ENCODE assay signal across 8 cellular contexts in the genomic region with DNA sequence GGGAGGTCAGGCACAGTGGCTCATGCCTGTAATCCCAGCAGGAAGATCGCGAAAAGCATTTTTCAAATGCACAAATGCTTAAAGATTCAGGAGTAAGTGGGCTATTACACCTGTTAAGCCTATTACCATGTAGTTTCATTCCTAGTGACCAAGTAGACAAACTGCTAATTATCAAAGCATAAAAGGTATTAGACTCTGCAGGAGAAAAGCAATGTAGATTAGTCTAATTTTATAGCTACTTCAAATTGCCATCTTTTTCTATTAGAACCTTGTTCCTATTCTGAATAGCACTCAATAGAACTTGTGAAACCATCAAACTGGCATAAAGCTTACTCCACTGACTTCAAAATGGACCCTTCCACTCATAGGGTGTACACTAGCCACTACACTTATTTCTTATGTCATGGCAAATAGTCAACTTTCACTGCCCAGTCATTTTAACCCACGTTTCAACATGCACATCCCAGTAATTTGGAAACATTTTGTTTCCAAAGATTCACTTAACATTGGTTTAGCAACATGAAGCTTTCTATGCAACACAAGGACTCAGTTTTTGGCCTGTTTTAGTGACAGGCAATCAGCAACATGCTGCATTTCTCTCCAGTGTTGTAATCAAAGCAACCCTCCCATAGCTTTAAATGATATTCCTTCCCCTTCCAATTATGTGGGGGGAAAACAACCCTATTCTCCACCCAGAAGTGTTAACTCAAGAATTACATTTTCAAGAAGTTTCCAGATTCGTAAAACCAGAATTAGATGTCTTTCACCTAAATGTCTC. TPM values are rescaled to one million over a fixed set of nuclear protein-coding genes. Genes with fewer than 3 reads are reported as not detected.
A peak's percentile ranks its signal among the peaks of the same experiment; 100 is the strongest.
DNase-seq lines count a peak whose midpoint lies in the region; ATAC-seq, FAIRE-seq and TF ChIP-seq lines count a peak whose summit lies in the region.

No MANE protein-coding gene starts in this region.

- CTCF ChIA-PET in IMR-90 (lab: Yijun Ruan, JAX) = interaction anchor here (0.6 kb wide), 1 partner anchor 129 kb away, joined by 9 read pairs; no protein-coding TSS in a partner anchor
- CTCF ChIA-PET in GM12878 (lab: Yijun Ruan, JAX) = interaction anchor here (0.6 to 5.6 kb wide), 9 partner anchors 16 to 135 kb away, joined by 3 to 127 read pairs (median 5); no protein-coding TSS in a partner anchor

- H2BK20ac ChIP-seq in IMR-90 (ENCODE audit: low read depth, low read length) = no peak overlapping the region

- H4K91ac ChIP-seq in IMR-90 (ENCODE audit: insufficient read depth, low read depth, low read length) = no peak overlapping the region

- H3K14ac ChIP-seq in IMR-90 (replicated peaks; ENCODE audit: low read depth, low read length) = peak overlapping the region; percentile 63

- H3K4me1 ChIP-seq in IMR-90 (ENCODE audit: control insufficient read depth, insufficient read depth, low read length) (no peaks in the 10 kb centered on the region), GM12878 (ENCODE audit: control insufficient read depth, insufficient read depth, low read length) (peaks cover 17% of the 10 kb centered on the region), mucosa of stomach (ENCODE audit: control insufficient read depth, insufficient read depth, low read length) (peaks cover 24% of the 10 kb centered on the region)

- H3K27me3 ChIP-seq in IMR-90 (ENCODE audit: control insufficient read depth, insufficient read depth, low read length) (no peaks in the 10 kb centered on the region), GM12878 (replicated peaks in 1 of 2; ENCODE audit: control insufficient read depth in 2 of 2, insufficient read depth in 2 of 2, low read length in 1 of 2) (no peaks in the 10 kb centered on the region), mucosa of stomach (ENCODE audit: control insufficient read depth, insufficient read depth, low read length) (no peaks in the 10 kb centered on the region)

- peaks cover 7 to 25% of the 10 kb centered on the region in 2 experiments; a peak in 2 of 4 replicates for H3K79me1 ChIP-seq in IMR-90 (ENCODE audit: low read depth in 1 of 2, low read length in 2 of 2)

- peak overlapping the region; percentile 75; the same call in 1 of the 2 replicates for H3K9ac ChIP-seq in IMR-90 (ENCODE audit: low read depth, low read length)
- peak overlapping the region; percentile 53; the same call in 1 of the 2 replicates for H3K9ac ChIP-seq in GM12878 (ENCODE audit: control insufficient read depth, insufficient read depth, low read length)
- H3K9ac ChIP-seq in mucosa of stomach (ENCODE audit: low read length) = peak overlapping the region; percentile 2

- BruUV-seq in IMR-90 (replicated peaks; lab: Mats Ljungman, UMichigan) = no TSS peak
- BruUV-seq in GM12878 (replicated peaks; lab: Mats Ljungman, UMichigan) = no TSS peak

- no peak overlapping the region for H3K27ac ChIP-seq in IMR-90 (ENCODE audit: insufficient read depth, low read length)
- peak overlapping the region; percentile 38; the same call in 1 of the 2 replicates for H3K27ac ChIP-seq in GM12878 (ENCODE audit: control insufficient read depth, insufficient read depth)

- H3K9me1 ChIP-seq in IMR-90 (ENCODE audit: insufficient read depth, low read length) = no peaks in the 10 kb centered on the region

- TF ChIP-seq CTCF in IMR-90 (conservative IDR thresholded peaks at IDR 0.05; ENCODE audit: low read depth, low read length) (no peak), GM12878 (IDR thresholded peaks at IDR 0.05 in 2 of 3, conservative IDR thresholded peaks at IDR 0.05 in 1 of 3; ENCODE audit: control insufficient read depth in 2 of 3, extremely low read depth in 1 of 3, insufficient read depth in 1 of 3, low read depth in 3 of 3, low read length in 3 of 3) (no peak)

- no peak overlapping the region for H2BK120ac ChIP-seq in IMR-90 (ENCODE audit: low read depth, low read length)

- H3K36me3 ChIP-seq in IMR-90 (ENCODE audit: control insufficient read depth, insufficient read depth, low read length) (peaks cover 44% of the 10 kb centered on the region), GM12878 (ENCODE audit: control insufficient read depth in 2 of 2, insufficient read depth in 2 of 2, low read length in 1 of 2) (peaks cover 6 to 24% of the 10 kb centered on the region in 2 experiments), mucosa of stomach (ENCODE audit: control insufficient read depth, insufficient read depth, low read length) (peaks cover 11% of the 10 kb centered on the region)

- no peak overlapping the region for H2AK9ac ChIP-seq in IMR-90 (replicated peaks; ENCODE audit: low read depth, low read length, poor library complexity)

- dilution Hi-C loops in IMR-90 (cut with HindIII; ENCODE audit: low sequenced_read_pairs, unreplicated experiment) = no loop called here

- no peak for TF ChIP-seq EP300 in GM12878 (IDR thresholded peaks at IDR 0.05; ENCODE audit: borderline replicate concordance in 1 of 2, control insufficient read depth in 1 of 2, low read depth in 2 of 2, low read length in 2 of 2)

- H2AK5ac ChIP-seq in IMR-90 (ENCODE audit: low read depth, low read length) = no peak overlapping the region

- intact Hi-C loops in IMR-90 (cut with micrococcal nuclease) (no loop called here), GM12878 (cut with micrococcal nuclease; ENCODE audit: unreplicated experiment) (loop anchor here (1.0 to 2.0 kb wide), 2 partner anchors 66 to 135 kb away; no protein-coding TSS in a partner anchor)

- peak overlapping the region; percentile 88 for H3K23ac ChIP-seq in IMR-90 (ENCODE audit: low read depth, low read length)

- H3K56ac ChIP-seq in IMR-90 (ENCODE audit: extremely low read depth, insufficient read depth, low read length) = peak overlapping the region; percentile 47

- RAD21 ChIA-PET in GM12878 (lab: Charles Lee; ENCODE audit: unreplicated experiment) = interaction anchor here (0.6 to 5.4 kb wide), 13 partner anchors 20 to 98 kb away, joined by 3 to 51 read pairs (median 3); partner anchors contain the start of gene MTO1

- H3K79me2 ChIP-seq in GM12878 (ENCODE audit: control insufficient read depth, insufficient read depth, low read length) = peaks cover 51% of the 10 kb centered on the region

- H3K4me3 ChIP-seq in IMR-90 (ENCODE audit: insufficient read depth, low read depth, low read length) (peak overlapping the region; percentile 31; the same call in 1 of the 2 replicates), GM12878 (peak overlapping the region; percentile 51), mucosa of stomach (ENCODE audit: low read length) (no peak overlapping the region)

- FAIRE-seq in GM12878 (lab: Jason Lieb, UNC) (no peak), frontal cortex (lab: Jason Lieb, UNC) (no peak)

- no peak for TF ChIP-seq RAD21 in IMR-90 (IDR thresholded peaks at IDR 0.05; ENCODE audit: low read length)
- no peak for TF ChIP-seq RAD21 in GM12878 (IDR thresholded peaks at IDR 0.05; ENCODE audit: insufficient read depth, low read depth, low read length)

- TF ChIP-seq POLR2A in IMR-90 (IDR thresholded peaks at IDR 0.05; ENCODE audit: low read depth, low read length) (peak; percentile 71), GM12878 (IDR thresholded peaks at IDR 0.05; ENCODE audit: low read depth, low read length) (peak; percentile 47; the same call in 1 of the 2 replicates)

- 13% methylated on average over 1 of the region's 4 CpGs; no CpG with 5 or more reads in 1 of the 2 experiments for WGBS in IMR-90 (ENCODE audit: extremely low coverage in 2 of 2, insufficient read length in 1 of 2), 2 experiments
- 23% methylated on average over 4 of the region's 4 CpGs for WGBS in GM12878 (ENCODE audit: insufficient coverage, insufficient replicate concordance, low lambda C conversion rate, missing lambda C conversion rate)

- peak overlapping the region; percentile 83 for H3K4me2 ChIP-seq in IMR-90 (ENCODE audit: low read depth, low read length)
- peak overlapping the region; percentile 45 for H3K4me2 ChIP-seq in GM12878 (ENCODE audit: control insufficient read depth, insufficient read depth)

- SMC1A ChIA-PET in GM12878 (lab: Charles Lee; ENCODE audit: uncharacterized antibody, unreplicated experiment) = interaction anchor here (0.6 to 5.0 kb wide), 14 partner anchors 34 to 136 kb away, joined by 3 to 31 read pairs (median 6); partner anchors contain the start of genes MTO1 and SLC17A5

- no peak for ATAC-seq in IMR-90 (ENCODE audit: low read depth)
- no peak for ATAC-seq in GM12878
- ATAC-seq in GM21825 (IDR thresholded peaks at IDR 0.05; ENCODE audit: unreplicated experiment) = no peak

- H3K18ac ChIP-seq in IMR-90 (ENCODE audit: low read depth, low read length) = peak overlapping the region; percentile 21; the same call in 1 of the 2 replicates

- DNase-seq in CD1c-positive myeloid dendritic cell (ENCODE audit: extremely low spot score) = peak; percentile 56
- peak; percentile 14 for DNase-seq in IMR-90
- no peak for DNase-seq in GM12878 (ENCODE audit: low read depth, low spot score)
- no peak for DNase-seq in NCI-H187 (lab: John Stamatoyannopoulos, UW)
- no peak for DNase-seq in frontal cortex (ENCODE audit: low spot score in 2 of 2)
- no peak for DNase-seq in anterior cingulate cortex (lab: John Stamatoyannopoulos, UW)

- in situ Hi-C loops in IMR-90 (cut with MboI; ENCODE audit: low sequenced_read_pairs) = no loop called here
- in situ Hi-C loops in GM12878 (cut with MboI) = loop anchor here (25.0 kb wide), 1 partner anchor 95 kb away; no protein-coding TSS in a partner anchor

- H3K4ac ChIP-seq in IMR-90 (ENCODE audit: low read depth, low read length) = no peak overlapping the region

- H2BK5ac ChIP-seq in IMR-90 (ENCODE audit: low read depth, low read length, poor library complexity, severe bottlenecking) = peak overlapping the region; percentile 60

- POLR2A ChIA-PET in IMR-90 (lab: Charles Lee; ENCODE audit: unreplicated experiment) (interaction anchor here (1.1 to 1.2 kb wide), 3 partner anchors 10 to 94 kb away, joined by 3 to 5 read pairs (median 4); no protein-coding TSS in a partner anchor), GM12878 (lab: Charles Lee) (interaction anchor here (0.7 to 2.1 kb wide), 8 partner anchors 21 to 137 kb away, joined by 3 to 5 read pairs (median 4); partner anchors contain the start of genes MTO1 and SLC17A5)

- H4K20me1 ChIP-seq in IMR-90 (ENCODE audit: insufficient read depth, low read length) (peaks cover 82% of the 10 kb centered on the region), GM12878 (ENCODE audit: control insufficient read depth, insufficient read depth) (peaks cover 3% of the 10 kb centered on the region; the same call in 1 of the 2 replicates)

- H2AFZ ChIP-seq in IMR-90 (replicated peaks; ENCODE audit: low read length, poor library complexity) (no peak overlapping the region), GM12878 (ENCODE audit: control insufficient read depth, low read depth, low read length) (no peak overlapping the region)

- no peak overlapping the region for H2BK15ac ChIP-seq in IMR-90 (ENCODE audit: low read depth, low read length)

- H3K9me3 ChIP-seq in IMR-90 (ENCODE audit: control insufficient read depth, insufficient read depth, low read length) (no peaks in the 10 kb centered on the region), GM12878 (replicated peaks; ENCODE audit: control insufficient read depth, insufficient read depth, low read length) (no peaks in the 10 kb centered on the region), mucosa of stomach (ENCODE audit: control insufficient read depth, low read length) (no peaks in the 10 kb centered on the region)

- H4K5ac ChIP-seq in IMR-90 (ENCODE audit: low read depth, low read length) = peak overlapping the region; percentile 27; the same call in 1 of the 2 replicates

- no peak overlapping the region for H4K8ac ChIP-seq in IMR-90 (ENCODE audit: low read depth in 2 of 2, low read length in 2 of 2)

RNA-seq across cellular contexts. Expression of gene EEF1A1, which starts 3.9 kb away (rescaled TPM):
- 28,223 and 30,152 TPM in 2 replicates for total RNA-seq in IMR-90 (2012; rRNA removed)
- polyA plus RNA-seq in IMR-90 (2012; rRNA removed) = 11,870 and 14,757 TPM in 2 replicates
- 7,454 and 10,082 TPM in 2 replicates for polyA plus RNA-seq in IMR-90 (2012; cell fraction: cytosol; rRNA removed)
- polyA plus RNA-seq in IMR-90 (2012; cell fraction: nucleus; rRNA removed; ENCODE audit: low replicate concordance) = 1,642 and 5,672 TPM in 2 replicates
- total RNA-seq in GM12878 (2013; cell fraction: nucleolus; rRNA removed) = 2,824 and 2,968 TPM in 2 replicates
- total RNA-seq in GM12878 (2014; rRNA removed) = 14,131 and 16,902 TPM in 2 replicates
- total RNA-seq in GM12878 (2014; rRNA removed; fragmentation: Illumina TruSeq; extraction: Trizol) = 17,468 and 18,090 TPM in 2 replicates
- 14,684 and 15,216 TPM in 2 replicates for total RNA-seq in GM12878 (2021)
- 27,080 TPM for polyA plus RNA-seq in GM12878 (2011; ENCODE audit: low read depth)
- 17,795 and 20,374 TPM in 2 replicates for polyA plus RNA-seq in GM12878 (2011; rRNA removed)
- polyA plus RNA-seq in GM12878 (2011; cell fraction: cytosol; rRNA removed) = 14,330 and 16,559 TPM in 2 replicates
- 5,187 and 6,059 TPM in 2 replicates for polyA plus RNA-seq in GM12878 (2011; cell fraction: nucleus; rRNA removed)
- polyA plus RNA-seq in GM12878 (2012) = 16,010 and 19,176 TPM in 2 replicates
- polyA plus RNA-seq in GM12878 (2014; fragmentation: Illumina TruSeq; extraction: Trizol) = 16,201 and 18,845 TPM in 2 replicates
- over 10,000 TPM in 1 of 2 experiments, 1,000 to 10,000 TPM in 1; 8,305 to 13,725 TPM for polyA plus RNA-seq in GM12878 (2014; fragmentation: Nextera tagmentation; extraction: Ambion mirVana)
- 12,347 and 14,133 TPM in 2 replicates for polyA plus RNA-seq in GM12878 (2014; rRNA removed)
- 1,000 to 10,000 TPM; 4,214 to 4,415 TPM for polyA plus RNA-seq in GM12878 (2016; fragmentation: Nextera tagmentation; extraction: Ambion mirVana)
- polyA minus RNA-seq in GM12878 (2011; rRNA and poly(A)+ RNA removed) = 12,533 and 15,137 TPM in 2 replicates
- 4,012 and 4,567 TPM in 2 replicates for polyA minus RNA-seq in GM12878 (2011; cell fraction: cytosol; rRNA and poly(A)+ RNA removed)
- polyA minus RNA-seq in GM12878 (2011; cell fraction: nucleus; rRNA and poly(A)+ RNA removed) = 1,103 and 1,176 TPM in 2 replicates
- total RNA-seq in frontal cortex = 20,614 TPM

RNA-seq across cellular contexts. Expression of gene MTO1, which starts 55.4 kb away (rescaled TPM):
- 34.7 and 39.8 TPM in 2 replicates for total RNA-seq in IMR-90 (2012; rRNA removed)
- polyA plus RNA-seq in IMR-90 (2012; rRNA removed) = 12.7 and 15.0 TPM in 2 replicates
- polyA plus RNA-seq in IMR-90 (2012; cell fraction: cytosol; rRNA removed) = 4.3 and 6.3 TPM in 2 replicates
- polyA plus RNA-seq in IMR-90 (2012; cell fraction: nucleus; rRNA removed; ENCODE audit: low replicate concordance) = 12.2 and 32.1 TPM in 2 replicates
- 80.2 and 92.1 TPM in 2 replicates for total RNA-seq in GM12878 (2013; cell fraction: nucleolus; rRNA removed)
- total RNA-seq in GM12878 (2014; rRNA removed) = 40.4 and 41.8 TPM in 2 replicates
- total RNA-seq in GM12878 (2014; rRNA removed; fragmentation: Illumina TruSeq; extraction: Trizol) = 35.2 and 40.8 TPM in 2 replicates
- total RNA-seq in GM12878 (2021) = 30.2 and 30.7 TPM in 2 replicates
- polyA plus RNA-seq in GM12878 (2011; ENCODE audit: low read depth) = 11.0 TPM
- 35.5 and 42.0 TPM in 2 replicates for polyA plus RNA-seq in GM12878 (2011; rRNA removed)
- polyA plus RNA-seq in GM12878 (2011; cell fraction: cytosol; rRNA removed) = 37.7 and 61.3 TPM in 2 replicates
- 59.3 and 94.5 TPM in 2 replicates for polyA plus RNA-seq in GM12878 (2011; cell fraction: nucleus; rRNA removed)
- polyA plus RNA-seq in GM12878 (2012) = 15.1 and 19.1 TPM in 2 replicates
- 29.4 and 38.0 TPM in 2 replicates for polyA plus RNA-seq in GM12878 (2014; fragmentation: Illumina TruSeq; extraction: Trizol)
- 10 to 100 TPM; 24.8 to 28.0 TPM for polyA plus RNA-seq in GM12878 (2014; fragmentation: Nextera tagmentation; extraction: Ambion mirVana)
- polyA plus RNA-seq in GM12878 (2014; rRNA removed) = 25.5 and 26.4 TPM in 2 replicates
- 10 to 100 TPM; 45.1 to 53.6 TPM for polyA plus RNA-seq in GM12878 (2016; fragmentation: Nextera tagmentation; extraction: Ambion mirVana)
- polyA minus RNA-seq in GM12878 (2011; rRNA and poly(A)+ RNA removed) = 49.0 and 62.7 TPM in 2 replicates
- polyA minus RNA-seq in GM12878 (2011; cell fraction: cytosol; rRNA and poly(A)+ RNA removed) = 22.2 and 25.3 TPM in 2 replicates
- 43.8 and 57.9 TPM in 2 replicates for polyA minus RNA-seq in GM12878 (2011; cell fraction: nucleus; rRNA and poly(A)+ RNA removed)
- total RNA-seq in frontal cortex = 19.6 TPM

Comparison
In these comparisons a context has a peak if more than half of its experiments do, and no peak if none do; other contexts are left out.
1. DNase-seq: peak in CD1c-positive myeloid dendritic cell (single experiment) and IMR-90 (single experiment); none in GM12878 (single experiment), NCI-H187 (0 of 2), frontal cortex (0 of 2) and anterior cingulate cortex (0 of 58).
2. H3K9ac ChIP-seq: peak in every context shown above with its lines; median percentile 75 in IMR-90; 53 in GM12878; 2 in mucosa of stomach.